10 cellular contexts compared by ENCODE assay signal in genomic region chr1:236303675-236304074, GRCh38. TPM values are rescaled to one million over a fixed set of nuclear protein-coding genes. Genes with fewer than 3 reads are reported as not detected.
A peak's percentile ranks its signal among the peaks of the same experiment; 100 is the strongest.
DNase-seq lines count a peak whose midpoint lies in the region; ATAC-seq and TF ChIP-seq lines count a peak whose summit lies in the region.
"Had no signal": no experiment of that assay in that cellular context is flagged by ENCODE, and none has a peak within 500 bp of the region (broad histone marks: within the 10 kb centered on the region; RNA-seq: fewer than 3 reads in every experiment).

No MANE protein-coding gene starts in this region.

- ATAC-seq in GM18498 (IDR thresholded peaks at IDR 0.05; ENCODE audit: unreplicated experiment), result peak; percentile 68
- ATAC-seq in GM21367 (IDR thresholded peaks at IDR 0.05; ENCODE audit: unreplicated experiment), result peak; percentile 60
- ATAC-seq in HG03432 (IDR thresholded peaks at IDR 0.05; ENCODE audit: unreplicated experiment), result peak; percentile 82

- no peaks in the 10 kb centered on the region for H3K9me3 Mint-ChIP-seq in progenitor cell of endocrine pancreas (ENCODE audit: low read depth)

- peaks cover 5% of the 10 kb centered on the region for H3K27me3 Mint-ChIP-seq in progenitor cell of endocrine pancreas

- no peaks in the 10 kb centered on the region for H3K27me3 ChIP-seq in brain microvascular endothelial cell (replicated peaks)

- H3K27ac ChIP-seq in brain microvascular endothelial cell, result no peak overlapping the region

- H3K36me3 Mint-ChIP-seq in progenitor cell of endocrine pancreas (ENCODE audit: insufficient read depth), result no peaks in the 10 kb centered on the region

- H3K4me3 Mint-ChIP-seq in progenitor cell of endocrine pancreas (ENCODE audit: low read depth), result no peak overlapping the region

- no peak overlapping the region for H3K27ac Mint-ChIP-seq in progenitor cell of endocrine pancreas

- H3K36me3 ChIP-seq in brain microvascular endothelial cell (replicated peaks), result no peaks in the 10 kb centered on the region

- in situ Hi-C loops in brain microvascular endothelial cell (cut with HindIII; ENCODE audit: low pct_ligation_motif_present, low sequenced_read_pairs), result no loop called here

- TF ChIP-seq CTCF in epithelial cell of esophagus (IDR thresholded peaks at IDR 0.05; ENCODE audit: insufficient read depth, low read depth, low read length, missing control alignments) (no peak), progenitor cell of endocrine pancreas (IDR thresholded peaks at IDR 0.05; ENCODE audit: unreplicated experiment) (no peak), brain microvascular endothelial cell (IDR thresholded peaks at IDR 0.05; ENCODE audit: low read depth, low read length, missing control alignments) (no peak)

- H3K4me1 Mint-ChIP-seq in progenitor cell of endocrine pancreas (ENCODE audit: low read depth), result peaks cover 1% of the 10 kb centered on the region

- H3K4me3 ChIP-seq in epithelial cell of esophagus (ENCODE audit: low read length), result no peak overlapping the region
- no peak overlapping the region for H3K4me3 ChIP-seq in brain microvascular endothelial cell (ENCODE audit: low read depth, low read length)

- DNase-seq in epithelial cell of esophagus (ENCODE audit: low read depth), result peak; percentile 56
- no peak for DNase-seq in NOMO-1 (lab: John Stamatoyannopoulos, UW; ENCODE audit: unreplicated experiment in 2 of 2)
- DNase-seq in progenitor cell of endocrine pancreas (ENCODE audit: low spot score, unreplicated experiment), result no peak
- DNase-seq in brain microvascular endothelial cell, result no peak
- DNase-seq in AG20443 (ENCODE audit: low spot score), result no peak
- DNase-seq: DMS153, GOT3 had no signal

RNA-seq across cellular contexts. Expression of gene ERO1B, which starts 21.9 kb away (rescaled TPM):
- 15.1 and 15.4 TPM in 2 replicates for total RNA-seq in progenitor cell of endocrine pancreas
